In the genomic region with DNA sequence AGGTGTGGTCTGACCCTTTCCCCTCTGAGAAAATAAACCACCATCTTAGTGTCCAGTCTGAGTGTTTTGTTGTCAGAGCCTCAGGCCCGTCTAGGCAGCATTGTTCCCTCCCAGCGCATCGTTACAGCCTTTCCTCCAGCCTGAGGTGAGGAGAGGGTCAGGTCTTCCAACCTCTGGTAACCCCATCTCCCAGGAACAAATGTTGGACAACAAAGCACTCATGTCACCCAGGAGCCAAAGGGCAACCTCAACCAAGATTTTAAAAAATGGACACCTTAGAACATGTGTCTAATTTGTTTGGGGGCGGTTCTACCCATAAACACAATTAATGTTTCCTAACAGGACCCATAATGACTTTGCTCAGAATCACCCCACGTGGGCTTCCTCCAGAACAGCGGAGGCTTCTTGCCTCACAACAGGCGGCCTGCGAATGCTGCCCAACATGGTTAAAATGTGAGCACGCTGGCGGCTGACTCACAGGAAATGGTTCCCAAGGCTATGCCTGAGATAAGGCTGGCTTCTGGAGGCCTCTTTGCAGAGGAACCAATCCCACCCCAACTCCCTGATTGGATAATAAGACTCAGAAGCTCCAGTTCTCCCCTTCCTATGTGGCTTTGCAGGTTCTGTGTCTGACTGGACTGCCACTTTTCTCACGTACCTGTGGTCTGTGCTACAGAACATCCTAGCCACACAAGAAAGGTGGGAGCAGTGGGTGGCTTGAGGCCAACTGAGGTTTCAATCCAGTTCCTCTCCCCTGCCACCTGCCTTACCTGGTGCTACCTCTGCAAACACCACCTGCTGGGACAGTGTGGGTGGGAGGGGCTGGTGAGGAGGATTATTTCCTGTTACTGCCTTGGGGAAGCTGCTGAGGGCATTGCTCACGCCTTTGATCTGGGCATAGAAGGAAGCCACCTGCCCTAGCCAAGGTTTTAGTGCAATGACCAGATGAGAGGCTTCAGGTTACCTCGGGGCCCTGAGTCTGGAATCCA, we compare ENCODE assay signal across 1 cellular context.
TF ChIP-seq lines count a peak whose summit lies in the region.

No MANE protein-coding gene starts in this region.

TF ChIP-seq in K562, 482 proteins besides CTCF, POLR2A, EP300 and RAD21 (continued from another document and continues in another):
- no peak for TF ChIP-seq SP1 (CRISPR knock-in tag; IDR thresholded peaks at IDR 0.05)
- TF ChIP-seq BDP1 (IDR thresholded peaks at IDR 0.05; ENCODE audit: insufficient read depth, insufficient read length), result no peak
- TF ChIP-seq, protein P1, sequence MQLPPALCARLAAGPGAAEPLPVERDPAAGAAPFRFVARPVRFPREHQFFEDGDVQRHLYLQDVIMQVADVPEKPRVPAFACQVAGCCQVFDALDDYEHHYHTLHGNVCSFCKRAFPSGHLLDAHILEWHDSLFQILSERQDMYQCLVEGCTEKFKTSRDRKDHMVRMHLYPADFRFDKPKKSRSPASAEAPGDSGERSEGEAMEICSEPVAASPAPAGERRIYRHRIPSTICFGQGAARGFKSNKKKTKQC (CRISPR knock-in tag; IDR thresholded peaks at IDR 0.05), result peak; percentile 27; the same call in 1 of the 2 replicates
- no peak for TF ChIP-seq ZNF561 (CRISPR knock-in tag; conservative IDR thresholded peaks at IDR 0.05)
- TF ChIP-seq SMARCB1 (IDR thresholded peaks at IDR 0.05; ENCODE audit: insufficient read length, low read depth), result no peak
- no peak for TF ChIP-seq TRIM28 (IDR thresholded peaks at IDR 0.05)
- 0 out of 2 replicates have a peak, but pooled peaks have one; percentile 33 for TF ChIP-seq ZNF239 (CRISPR knock-in tag; IDR thresholded peaks at IDR 0.05)
- no peak for TF ChIP-seq HDAC6 (IDR thresholded peaks at IDR 0.05; ENCODE audit: low read depth, low read length)
- no peak for TF ChIP-seq TAF15 (IDR thresholded peaks at IDR 0.05; ENCODE audit: low read depth, low read length)
- TF ChIP-seq ZNF175 (CRISPR knock-in tag; IDR thresholded peaks at IDR 0.05; ENCODE audit: low read depth), result peak; percentile 96
- TF ChIP-seq SRSF7 (optimal IDR thresholded peaks at IDR 0.05; ENCODE audit: low read depth, low read length), result no peak
- TF ChIP-seq, protein P2, sequence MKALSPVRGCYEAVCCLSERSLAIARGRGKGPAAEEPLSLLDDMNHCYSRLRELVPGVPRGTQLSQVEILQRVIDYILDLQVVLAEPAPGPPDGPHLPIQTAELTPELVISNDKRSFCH (CRISPR knock-in tag; IDR thresholded peaks at IDR 0.05), result no peak
- TF ChIP-seq, protein P2 (tag; IDR thresholded peaks at IDR 0.05), result peak; percentile 52; the same call in 1 of the 2 replicates
- TF ChIP-seq, protein P3, sequence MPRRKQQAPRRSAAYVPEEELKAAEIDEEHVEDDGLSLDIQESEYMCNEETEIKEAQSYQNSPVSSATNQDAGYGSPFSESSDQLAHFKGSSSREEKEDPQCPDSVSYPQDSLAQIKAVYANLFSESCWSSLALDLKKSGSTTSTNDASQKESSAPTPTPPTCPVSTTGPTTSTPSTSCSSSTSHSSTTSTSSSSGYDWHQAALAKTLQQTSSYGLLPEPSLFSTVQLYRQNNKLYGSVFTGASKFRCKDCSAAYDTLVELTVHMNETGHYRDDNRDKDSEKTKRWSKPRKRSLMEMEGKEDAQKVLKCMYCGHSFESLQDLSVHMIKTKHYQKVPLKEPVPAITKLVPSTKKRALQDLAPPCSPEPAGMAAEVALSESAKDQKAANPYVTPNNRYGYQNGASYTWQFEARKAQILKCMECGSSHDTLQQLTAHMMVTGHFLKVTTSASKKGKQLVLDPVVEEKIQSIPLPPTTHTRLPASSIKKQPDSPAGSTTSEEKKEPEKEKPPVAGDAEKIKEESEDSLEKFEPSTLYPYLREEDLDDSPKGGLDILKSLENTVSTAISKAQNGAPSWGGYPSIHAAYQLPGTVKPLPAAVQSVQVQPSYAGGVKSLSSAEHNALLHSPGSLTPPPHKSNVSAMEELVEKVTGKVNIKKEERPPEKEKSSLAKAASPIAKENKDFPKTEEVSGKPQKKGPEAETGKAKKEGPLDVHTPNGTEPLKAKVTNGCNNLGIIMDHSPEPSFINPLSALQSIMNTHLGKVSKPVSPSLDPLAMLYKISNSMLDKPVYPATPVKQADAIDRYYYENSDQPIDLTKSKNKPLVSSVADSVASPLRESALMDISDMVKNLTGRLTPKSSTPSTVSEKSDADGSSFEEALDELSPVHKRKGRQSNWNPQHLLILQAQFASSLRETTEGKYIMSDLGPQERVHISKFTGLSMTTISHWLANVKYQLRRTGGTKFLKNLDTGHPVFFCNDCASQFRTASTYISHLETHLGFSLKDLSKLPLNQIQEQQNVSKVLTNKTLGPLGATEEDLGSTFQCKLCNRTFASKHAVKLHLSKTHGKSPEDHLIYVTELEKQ (CRISPR knock-in tag; IDR thresholded peaks at IDR 0.05), result peak; percentile 36; the same call in 1 of the 2 replicates
- peak; percentile 77 for TF ChIP-seq TEAD4 (IDR thresholded peaks at IDR 0.05; ENCODE audit: low read length)
- no peak for TF ChIP-seq TEAD4 (CRISPR knock-in tag; IDR thresholded peaks at IDR 0.05; ENCODE audit: borderline replicate concordance)
- TF ChIP-seq ILK (tag; IDR thresholded peaks at IDR 0.05; ENCODE audit: borderline replicate concordance, low read depth), result no peak
- TF ChIP-seq, protein P4, sequence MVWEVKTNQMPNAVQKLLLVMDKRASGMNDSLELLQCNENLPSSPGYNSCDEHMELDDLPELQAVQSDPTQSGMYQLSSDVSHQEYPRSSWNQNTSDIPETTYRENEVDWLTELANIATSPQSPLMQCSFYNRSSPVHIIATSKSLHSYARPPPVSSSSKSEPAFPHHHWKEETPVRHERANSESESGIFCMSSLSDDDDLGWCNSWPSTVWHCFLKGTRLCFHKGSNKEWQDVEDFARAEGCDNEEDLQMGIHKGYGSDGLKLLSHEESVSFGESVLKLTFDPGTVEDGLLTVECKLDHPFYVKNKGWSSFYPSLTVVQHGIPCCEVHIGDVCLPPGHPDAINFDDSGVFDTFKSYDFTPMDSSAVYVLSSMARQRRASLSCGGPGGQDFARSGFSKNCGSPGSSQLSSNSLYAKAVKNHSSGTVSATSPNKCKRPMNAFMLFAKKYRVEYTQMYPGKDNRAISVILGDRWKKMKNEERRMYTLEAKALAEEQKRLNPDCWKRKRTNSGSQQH (CRISPR knock-in tag; IDR thresholded peaks at IDR 0.05), result no peak
- no peak for TF ChIP-seq ZNF57 (CRISPR knock-in tag; IDR thresholded peaks at IDR 0.05)
- TF ChIP-seq, protein P5, sequence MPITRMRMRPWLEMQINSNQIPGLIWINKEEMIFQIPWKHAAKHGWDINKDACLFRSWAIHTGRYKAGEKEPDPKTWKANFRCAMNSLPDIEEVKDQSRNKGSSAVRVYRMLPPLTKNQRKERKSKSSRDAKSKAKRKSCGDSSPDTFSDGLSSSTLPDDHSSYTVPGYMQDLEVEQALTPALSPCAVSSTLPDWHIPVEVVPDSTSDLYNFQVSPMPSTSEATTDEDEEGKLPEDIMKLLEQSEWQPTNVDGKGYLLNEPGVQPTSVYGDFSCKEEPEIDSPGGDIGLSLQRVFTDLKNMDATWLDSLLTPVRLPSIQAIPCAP (CRISPR knock-in tag; IDR thresholded peaks at IDR 0.05; ENCODE audit: borderline replicate concordance), result no peak
- TF ChIP-seq NR2F6 (CRISPR knock-in tag; IDR thresholded peaks at IDR 0.05), result no peak
- TF ChIP-seq HDAC3 (IDR thresholded peaks at IDR 0.05; ENCODE audit: borderline replicate concordance, partially characterized antibody), result no peak
- TF ChIP-seq, protein P6, sequence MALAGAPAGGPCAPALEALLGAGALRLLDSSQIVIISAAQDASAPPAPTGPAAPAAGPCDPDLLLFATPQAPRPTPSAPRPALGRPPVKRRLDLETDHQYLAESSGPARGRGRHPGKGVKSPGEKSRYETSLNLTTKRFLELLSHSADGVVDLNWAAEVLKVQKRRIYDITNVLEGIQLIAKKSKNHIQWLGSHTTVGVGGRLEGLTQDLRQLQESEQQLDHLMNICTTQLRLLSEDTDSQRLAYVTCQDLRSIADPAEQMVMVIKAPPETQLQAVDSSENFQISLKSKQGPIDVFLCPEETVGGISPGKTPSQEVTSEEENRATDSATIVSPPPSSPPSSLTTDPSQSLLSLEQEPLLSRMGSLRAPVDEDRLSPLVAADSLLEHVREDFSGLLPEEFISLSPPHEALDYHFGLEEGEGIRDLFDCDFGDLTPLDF (CRISPR knock-in tag; IDR thresholded peaks at IDR 0.05), result no peak
- TF ChIP-seq, protein P7, sequence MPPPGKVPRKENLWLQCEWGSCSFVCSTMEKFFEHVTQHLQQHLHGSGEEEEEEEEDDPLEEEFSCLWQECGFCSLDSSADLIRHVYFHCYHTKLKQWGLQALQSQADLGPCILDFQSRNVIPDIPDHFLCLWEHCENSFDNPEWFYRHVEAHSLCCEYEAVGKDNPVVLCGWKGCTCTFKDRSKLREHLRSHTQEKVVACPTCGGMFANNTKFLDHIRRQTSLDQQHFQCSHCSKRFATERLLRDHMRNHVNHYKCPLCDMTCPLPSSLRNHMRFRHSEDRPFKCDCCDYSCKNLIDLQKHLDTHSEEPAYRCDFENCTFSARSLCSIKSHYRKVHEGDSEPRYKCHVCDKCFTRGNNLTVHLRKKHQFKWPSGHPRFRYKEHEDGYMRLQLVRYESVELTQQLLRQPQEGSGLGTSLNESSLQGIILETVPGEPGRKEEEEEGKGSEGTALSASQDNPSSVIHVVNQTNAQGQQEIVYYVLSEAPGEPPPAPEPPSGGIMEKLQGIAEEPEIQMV (tag; conservative IDR thresholded peaks at IDR 0.05; ENCODE audit: low read depth), result no peak; the same call in 1 of the 2 replicates
- TF ChIP-seq ZC3H11A (IDR thresholded peaks at IDR 0.05; ENCODE audit: low read depth, low read length), result no peak
- no peak for TF ChIP-seq BRF1 (IDR thresholded peaks at IDR 0.05; ENCODE audit: borderline replicate concordance, extremely low read depth, insufficient read length)
- peak in 1 of 2 experiments; percentile 76; a peak in 3 of 4 replicates for TF ChIP-seq TRIM24 (IDR thresholded peaks at IDR 0.05)
- TF ChIP-seq, protein P8, sequence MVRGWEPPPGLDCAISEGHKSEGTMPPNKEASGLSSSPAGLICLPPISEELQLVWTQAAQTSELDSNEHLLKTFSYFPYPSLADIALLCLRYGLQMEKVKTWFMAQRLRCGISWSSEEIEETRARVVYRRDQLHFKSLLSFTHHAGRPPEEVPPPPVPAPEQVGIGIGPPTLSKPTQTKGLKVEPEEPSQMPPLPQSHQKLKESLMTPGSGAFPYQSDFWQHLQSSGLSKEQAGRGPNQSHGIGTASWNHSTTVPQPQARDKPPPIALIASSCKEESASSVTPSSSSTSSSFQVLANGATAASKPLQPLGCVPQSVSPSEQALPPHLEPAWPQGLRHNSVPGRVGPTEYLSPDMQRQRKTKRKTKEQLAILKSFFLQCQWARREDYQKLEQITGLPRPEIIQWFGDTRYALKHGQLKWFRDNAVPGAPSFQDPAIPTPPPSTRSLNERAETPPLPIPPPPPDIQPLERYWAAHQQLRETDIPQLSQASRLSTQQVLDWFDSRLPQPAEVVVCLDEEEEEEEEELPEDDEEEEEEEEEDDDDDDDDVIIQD (CRISPR knock-in tag; IDR thresholded peaks at IDR 0.05), result no peak
- no peak for TF ChIP-seq BRD4 (IDR thresholded peaks at IDR 0.05)
- TF ChIP-seq PRPF4 (IDR thresholded peaks at IDR 0.05; ENCODE audit: insufficient read depth, low read depth, low read length, poor library complexity, severe bottlenecking), result no peak
- TF ChIP-seq ZNF696 (CRISPR knock-in tag; conservative IDR thresholded peaks at IDR 0.05), result no peak
- TF ChIP-seq BRCA1 (IDR thresholded peaks at IDR 0.05), result no peak
- no peak for TF ChIP-seq BRCA1 (CRISPR knock-in tag; IDR thresholded peaks at IDR 0.05)
- TF ChIP-seq, protein P9, sequence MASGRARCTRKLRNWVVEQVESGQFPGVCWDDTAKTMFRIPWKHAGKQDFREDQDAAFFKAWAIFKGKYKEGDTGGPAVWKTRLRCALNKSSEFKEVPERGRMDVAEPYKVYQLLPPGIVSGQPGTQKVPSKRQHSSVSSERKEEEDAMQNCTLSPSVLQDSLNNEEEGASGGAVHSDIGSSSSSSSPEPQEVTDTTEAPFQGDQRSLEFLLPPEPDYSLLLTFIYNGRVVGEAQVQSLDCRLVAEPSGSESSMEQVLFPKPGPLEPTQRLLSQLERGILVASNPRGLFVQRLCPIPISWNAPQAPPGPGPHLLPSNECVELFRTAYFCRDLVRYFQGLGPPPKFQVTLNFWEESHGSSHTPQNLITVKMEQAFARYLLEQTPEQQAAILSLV (tag; IDR thresholded peaks at IDR 0.05), result peak; percentile 34; the same call in 1 of the 2 replicates
- no peak for TF ChIP-seq HDGF (IDR thresholded peaks at IDR 0.05)
- no peak for TF ChIP-seq ARHGAP35 (IDR thresholded peaks at IDR 0.05; ENCODE audit: partially characterized antibody)
- TF ChIP-seq, protein P10, sequence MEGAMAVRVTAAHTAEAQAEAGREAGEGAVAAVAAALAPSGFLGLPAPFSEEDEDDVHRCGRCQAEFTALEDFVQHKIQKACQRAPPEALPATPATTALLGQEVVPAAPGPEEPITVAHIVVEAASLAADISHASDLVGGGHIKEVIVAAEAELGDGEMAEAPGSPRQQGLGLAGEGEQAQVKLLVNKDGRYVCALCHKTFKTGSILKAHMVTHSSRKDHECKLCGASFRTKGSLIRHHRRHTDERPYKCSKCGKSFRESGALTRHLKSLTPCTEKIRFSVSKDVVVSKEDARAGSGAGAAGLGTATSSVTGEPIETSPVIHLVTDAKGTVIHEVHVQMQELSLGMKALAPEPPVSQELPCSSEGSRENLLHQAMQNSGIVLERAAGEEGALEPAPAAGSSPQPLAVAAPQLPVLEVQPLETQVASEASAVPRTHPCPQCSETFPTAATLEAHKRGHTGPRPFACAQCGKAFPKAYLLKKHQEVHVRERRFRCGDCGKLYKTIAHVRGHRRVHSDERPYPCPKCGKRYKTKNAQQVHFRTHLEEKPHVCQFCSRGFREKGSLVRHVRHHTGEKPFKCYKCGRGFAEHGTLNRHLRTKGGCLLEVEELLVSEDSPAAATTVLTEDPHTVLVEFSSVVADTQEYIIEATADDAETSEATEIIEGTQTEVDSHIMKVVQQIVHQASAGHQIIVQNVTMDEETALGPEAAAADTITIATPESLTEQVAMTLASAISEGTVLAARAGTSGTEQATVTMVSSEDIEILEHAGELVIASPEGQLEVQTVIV (CRISPR knock-in tag; IDR thresholded peaks at IDR 0.05; ENCODE audit: borderline replicate concordance), result no peak
- TF ChIP-seq DACH1 (IDR thresholded peaks at IDR 0.05; ENCODE audit: partially characterized antibody), result no peak
- no peak for TF ChIP-seq NCOA6 (IDR thresholded peaks at IDR 0.05)
- no peak for TF ChIP-seq HMG20B (CRISPR knock-in tag; IDR thresholded peaks at IDR 0.05)
- peak; percentile 57; the same call in 1 of the 2 replicates for TF ChIP-seq POLR2H (tag; IDR thresholded peaks at IDR 0.05; ENCODE audit: low read depth)
- TF ChIP-seq NONO (IDR thresholded peaks at IDR 0.05; ENCODE audit: low read depth in 2 of 2, low read length in 1 of 2), result no peak
- no peak for TF ChIP-seq ZBTB1 (CRISPR knock-in tag; IDR thresholded peaks at IDR 0.05; ENCODE audit: borderline replicate concordance, low read depth)
- TF ChIP-seq ZNF217 (CRISPR knock-in tag; IDR thresholded peaks at IDR 0.05), result no peak
- TF ChIP-seq ZSCAN29 (IDR thresholded peaks at IDR 0.05), result no peak
- TF ChIP-seq ESRRA (IDR thresholded peaks at IDR 0.05; ENCODE audit: borderline replicate concordance, low read depth), result no peak
